ENCODE assay signal across 7 cellular contexts in the genomic region with DNA sequence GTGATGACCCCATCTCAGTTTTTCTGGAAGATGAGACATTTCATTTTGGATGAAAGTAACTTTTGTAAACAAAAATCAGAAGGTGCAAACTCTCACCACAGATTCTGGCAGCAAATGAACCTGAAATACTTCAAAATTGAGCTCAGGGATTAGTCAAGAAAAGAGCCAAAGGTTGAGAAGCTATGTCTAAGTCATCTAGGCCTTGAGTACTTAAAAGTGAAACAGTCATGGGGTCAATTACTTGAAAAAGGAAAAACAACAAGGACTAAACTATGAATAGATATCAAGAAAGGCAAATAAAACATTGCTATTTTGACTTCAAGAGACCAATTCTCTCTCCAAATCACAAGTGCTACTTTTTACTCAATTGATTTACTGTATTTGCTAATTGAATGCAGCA.
"Had no signal": no experiment of that assay in that cellular context is flagged by ENCODE, and none has a peak within 500 bp of the region (broad histone marks: within the 10 kb centered on the region; RNA-seq: fewer than 3 reads in every experiment).

No MANE protein-coding gene starts in this region.

- H3K36me3 ChIP-seq: HAP-1 had no signal

- H3K9ac ChIP-seq: GM23248 had no signal

- H3K4me1 ChIP-seq: HAP-1 had no signal

- H3K9me3 ChIP-seq: HAP-1 had no signal

- H3K27ac ChIP-seq: GM23248 had no signal

- ATAC-seq: HCT116 had no signal

- H2AFZ ChIP-seq: GM23248 had no signal

- DNase-seq: GM23248, GOT3, H7, HFFc6, IMR-90 had no signal

- H3K4me3 ChIP-seq: GM23248, HAP-1 had no signal
